ENCODE assay signal across 9 cellular contexts in the genomic region with DNA sequence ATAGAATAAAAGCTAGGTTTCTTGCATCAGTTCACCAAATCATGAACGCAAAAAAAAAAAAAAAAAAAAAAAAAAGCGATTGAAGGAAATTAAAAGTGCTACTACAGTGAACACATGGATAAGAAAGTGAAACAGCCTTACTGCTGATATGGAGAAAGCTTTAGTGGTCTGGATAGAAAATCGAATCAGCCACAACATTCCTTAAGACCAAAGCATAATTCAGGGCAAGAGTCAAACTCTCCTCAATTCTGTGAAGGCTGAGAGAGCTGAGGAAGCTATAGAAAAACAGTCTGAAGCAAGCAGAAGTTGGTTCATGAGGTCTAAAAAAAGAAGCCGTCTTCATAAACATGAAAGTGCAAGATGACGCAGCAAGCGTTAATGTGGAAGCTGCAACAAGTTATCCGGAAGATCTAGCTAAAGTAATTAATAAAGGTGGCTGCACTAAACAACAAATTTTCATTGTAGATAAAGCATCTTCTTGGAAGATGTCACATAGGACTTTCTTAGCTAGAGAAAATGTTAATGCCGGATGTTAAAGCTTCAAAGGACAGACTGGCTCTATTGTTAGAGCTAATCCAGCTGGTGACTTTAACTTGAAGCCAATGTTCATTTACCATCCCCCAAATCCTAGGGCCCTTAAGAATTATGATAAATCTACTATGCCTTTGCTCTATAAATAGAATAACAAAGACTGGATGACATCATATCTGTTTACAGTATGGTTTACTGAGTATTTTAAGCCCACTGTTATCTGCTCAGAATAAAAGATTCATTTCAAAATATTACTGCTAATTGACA. TPM values are rescaled to one million over a fixed set of nuclear protein-coding genes. Genes with fewer than 3 reads are reported as not detected.
DNase-seq lines count a peak whose midpoint lies in the region; ATAC-seq, FAIRE-seq and TF ChIP-seq lines count a peak whose summit lies in the region.
"Had no signal": no experiment of that assay in that cellular context is flagged by ENCODE, and none has a peak within 500 bp of the region (broad histone marks: within the 10 kb centered on the region; RNA-seq: fewer than 3 reads in every experiment).

No MANE protein-coding gene starts in this region.

- ATAC-seq in activated T-cell treated with anti-CD3 and anti-CD28 coated beads, Interleukin-2, amount 50 U/mL, for 4 hours, result no peak
- ATAC-seq in GM21717 (IDR thresholded peaks at IDR 0.05; ENCODE audit: unreplicated experiment), result no peak

- no peak for TF ChIP-seq CTCF in WI38 (IDR thresholded peaks at IDR 0.05; ENCODE audit: low read depth, low read length)
- TF ChIP-seq CTCF in type B pancreatic cell (conservative IDR thresholded peaks at IDR 0.05), result no peak

- DNase-seq in activated T-cell treated with anti-CD3 and anti-CD28 coated beads, Interleukin-2, amount 50 U/mL, for 24 hours, result no peak
- no peak for DNase-seq in activated T-cell treated with anti-CD3 and anti-CD28 coated beads, Interleukin-2, amount 50 U/mL, for 4 hours
- DNase-seq in iris pigment epithelial cell (ENCODE audit: low read depth) (peak; percentile 85), type B pancreatic cell (ENCODE audit: extremely low spot score, unreplicated experiment) (no peak), posterior vena cava (ENCODE audit: low spot score) (no peak), frontal cortex (ENCODE audit: low spot score in 2 of 2) (no peak)

- no peak overlapping the region for H3K27ac Mint-ChIP-seq in activated T-cell treated with anti-CD3 and anti-CD28 coated beads, Interleukin-2, amount 50 U/mL, for 24 hours
- peak overlapping the region; percentile 51 for H3K27ac Mint-ChIP-seq in type B pancreatic cell

- H3K4me3 Mint-ChIP-seq in activated T-cell treated with anti-CD3 and anti-CD28 coated beads, Interleukin-2, amount 50 U/mL, for 24 hours, result peak overlapping the region; percentile 42
- H3K4me3 Mint-ChIP-seq in activated T-cell treated with anti-CD3 and anti-CD28 coated beads, Interleukin-2, amount 50 U/mL, for 4 hours, result no peak overlapping the region
- no peak overlapping the region for H3K4me3 Mint-ChIP-seq in type B pancreatic cell

- H3K27me3 Mint-ChIP-seq in activated T-cell treated with anti-CD3 and anti-CD28 coated beads, Interleukin-2, amount 50 U/mL, for 24 hours, result no peaks in the 10 kb centered on the region
- peaks cover 4% of the 10 kb centered on the region for H3K27me3 Mint-ChIP-seq in activated T-cell treated with anti-CD3 and anti-CD28 coated beads, Interleukin-2, amount 50 U/mL, for 4 hours (ENCODE audit: low read depth)
- H3K27me3 Mint-ChIP-seq in type B pancreatic cell, result no peaks in the 10 kb centered on the region

- H3K36me3 Mint-ChIP-seq in activated T-cell treated with anti-CD3 and anti-CD28 coated beads, Interleukin-2, amount 50 U/mL, for 24 hours (ENCODE audit: low read depth), result no peaks in the 10 kb centered on the region
- H3K36me3 Mint-ChIP-seq in activated T-cell treated with anti-CD3 and anti-CD28 coated beads, Interleukin-2, amount 50 U/mL, for 4 hours (ENCODE audit: insufficient read depth), result no peaks in the 10 kb centered on the region
- H3K36me3 Mint-ChIP-seq in type B pancreatic cell, result peaks cover under 1% of the 10 kb centered on the region

- H3K4me1 Mint-ChIP-seq in activated T-cell treated with anti-CD3 and anti-CD28 coated beads, Interleukin-2, amount 50 U/mL, for 24 hours (ENCODE audit: low read depth), result peaks cover 9% of the 10 kb centered on the region
- no peaks in the 10 kb centered on the region for H3K4me1 Mint-ChIP-seq in activated T-cell treated with anti-CD3 and anti-CD28 coated beads, Interleukin-2, amount 50 U/mL, for 4 hours (ENCODE audit: low read depth)
- peaks cover 30% of the 10 kb centered on the region for H3K4me1 Mint-ChIP-seq in type B pancreatic cell (ENCODE audit: unreplicated experiment)

- intact Hi-C loops in posterior vena cava (cut with DNase I), result no loop called here

- peak overlapping the region; percentile 43 for H3K4me3 ChIP-seq in WI38 (ENCODE audit: low read depth, low read length)
- H3K4me3 ChIP-seq: BLaER1 treated with 17β-estradiol and CSF1 and Interleukin-3, amounts not matched to agents 10 nM and 100 nM had no signal

- H3K9me3 Mint-ChIP-seq in activated T-cell treated with anti-CD3 and anti-CD28 coated beads, Interleukin-2, amount 50 U/mL, for 24 hours, result no peaks in the 10 kb centered on the region
- H3K9me3 Mint-ChIP-seq in activated T-cell treated with anti-CD3 and anti-CD28 coated beads, Interleukin-2, amount 50 U/mL, for 4 hours, result no peaks in the 10 kb centered on the region
- H3K9me3 Mint-ChIP-seq in type B pancreatic cell, result peaks cover under 1% of the 10 kb centered on the region

- no peak for FAIRE-seq in frontal cortex (lab: Jason Lieb, UNC)

RNA-seq across cellular contexts. Expression of gene P3H2, which starts 19.2 kb away (rescaled TPM):
- total RNA-seq in activated T-cell treated with anti-CD3 and anti-CD28 coated beads, Interleukin-2, amount 50 U/mL, for 4 hours, result under 1 TPM; 0.13 to 0.40 (median 0.19) TPM
- total RNA-seq in type B pancreatic cell (ENCODE audit: low replicate concordance), result 8.2 and 23.5 TPM in 2 replicates
- 10 to 100 TPM in 1 of 2 donors, 1 to 10 TPM in 1; 9.7 to 20.5 TPM for total RNA-seq in posterior vena cava
- 2.4 TPM for total RNA-seq in frontal cortex
